1 cellular context compared by ENCODE assay signal in the genomic region with DNA sequence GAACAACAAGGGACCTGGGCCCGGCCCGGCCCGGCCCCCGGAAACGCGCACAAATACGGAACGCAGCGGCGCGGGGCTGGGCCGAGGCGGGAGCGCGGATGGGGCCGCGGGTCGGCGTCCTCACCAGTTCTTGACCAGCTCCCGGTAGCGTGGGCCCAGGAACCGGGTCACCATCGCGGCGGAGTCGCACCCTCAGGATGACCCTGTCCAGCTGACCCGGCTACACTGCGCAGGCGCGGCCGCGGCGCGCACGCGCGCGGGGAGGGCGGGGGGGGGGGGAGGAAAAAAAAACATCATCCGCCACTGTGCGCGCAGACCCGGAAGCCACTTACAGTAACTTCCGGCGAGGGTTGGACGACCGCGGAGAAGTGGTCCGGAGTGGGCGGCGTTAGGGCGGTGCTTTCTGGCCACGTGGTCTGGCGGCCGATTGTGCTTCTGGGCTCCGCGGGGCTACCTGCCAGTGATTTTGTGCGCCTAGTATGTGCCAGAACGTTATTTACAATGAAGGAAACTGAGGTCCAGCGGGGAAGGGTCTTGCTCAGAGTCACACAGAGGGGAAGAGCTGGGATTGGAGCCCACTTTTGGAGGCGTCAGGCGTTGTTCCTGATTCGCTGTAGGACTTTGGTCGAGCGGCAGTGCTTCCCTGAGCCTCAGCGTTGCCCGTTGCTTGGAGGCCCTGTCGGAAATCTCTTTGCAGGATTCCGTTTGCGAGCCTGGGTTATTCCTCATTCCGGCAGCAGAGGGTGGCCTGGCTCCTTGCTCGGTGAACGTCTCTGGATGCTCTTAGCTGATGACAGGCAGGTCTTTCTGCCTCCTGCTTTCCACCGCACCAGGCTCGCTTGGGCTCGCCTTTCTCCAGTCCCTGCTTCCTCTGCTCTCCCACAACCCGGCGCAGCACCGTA.
A peak's percentile ranks its signal among the peaks of the same experiment; 100 is the strongest.
TF ChIP-seq lines count a peak whose summit lies in the region.

Gene UQCR11, minus strand, starts transcription at position 227 of the 902 bp plus-strand sequence. Its CDS starts 53 bp downstream, at position 174.

TF ChIP-seq in HepG2, 621 proteins besides CTCF, POLR2A, EP300 and RAD21 (continued from another document and continues in another):
- TF ChIP-seq CENPT (CRISPR knock-in tag; IDR thresholded peaks at IDR 0.05; ENCODE audit: low read depth): no peak; the same call in 1 of the 2 replicates
- TF ChIP-seq RBAK (CRISPR knock-in tag; IDR thresholded peaks at IDR 0.05): no peak
- no peak; the same call in 1 of the 2 replicates for TF ChIP-seq ZNF83 (CRISPR knock-in tag; IDR thresholded peaks at IDR 0.05; ENCODE audit: borderline replicate concordance)
- no peak for TF ChIP-seq RXRA (CRISPR knock-in tag; IDR thresholded peaks at IDR 0.05)
- no peak for TF ChIP-seq BATF2 (CRISPR knock-in tag; IDR thresholded peaks at IDR 0.05)
- peak; percentile 58; the same call in 1 of the 2 replicates for TF ChIP-seq ZNF563 (CRISPR knock-in tag; IDR thresholded peaks at IDR 0.05)
- TF ChIP-seq SPEN (CRISPR knock-in tag; IDR thresholded peaks at IDR 0.05; ENCODE audit: low read depth): peak; percentile 39
- TF ChIP-seq, protein P1, sequence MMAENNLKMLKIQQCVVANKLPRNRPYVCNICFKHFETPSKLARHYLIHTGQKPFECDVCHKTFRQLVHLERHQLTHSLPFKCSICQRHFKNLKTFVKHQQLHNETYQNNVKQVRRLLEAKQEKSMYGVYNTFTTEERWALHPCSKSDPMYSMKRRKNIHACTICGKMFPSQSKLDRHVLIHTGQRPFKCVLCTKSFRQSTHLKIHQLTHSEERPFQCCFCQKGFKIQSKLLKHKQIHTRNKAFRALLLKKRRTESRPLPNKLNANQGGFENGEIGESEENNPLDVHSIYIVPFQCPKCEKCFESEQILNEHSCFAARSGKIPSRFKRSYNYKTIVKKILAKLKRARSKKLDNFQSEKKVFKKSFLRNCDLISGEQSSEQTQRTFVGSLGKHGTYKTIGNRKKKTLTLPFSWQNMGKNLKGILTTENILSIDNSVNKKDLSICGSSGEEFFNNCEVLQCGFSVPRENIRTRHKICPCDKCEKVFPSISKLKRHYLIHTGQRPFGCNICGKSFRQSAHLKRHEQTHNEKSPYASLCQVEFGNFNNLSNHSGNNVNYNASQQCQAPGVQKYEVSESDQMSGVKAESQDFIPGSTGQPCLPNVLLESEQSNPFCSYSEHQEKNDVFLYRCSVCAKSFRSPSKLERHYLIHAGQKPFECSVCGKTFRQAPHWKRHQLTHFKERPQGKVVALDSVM (CRISPR knock-in tag; IDR thresholded peaks at IDR 0.05): no peak; the same call in 1 of the 2 replicates
- TF ChIP-seq NCOA5 (CRISPR knock-in tag; IDR thresholded peaks at IDR 0.05): no peak
- TF ChIP-seq ZKSCAN5 (CRISPR knock-in tag; IDR thresholded peaks at IDR 0.05): no peak
- TF ChIP-seq ZNF879 (CRISPR knock-in tag; IDR thresholded peaks at IDR 0.05): no peak
- no peak for TF ChIP-seq CBX2 (IDR thresholded peaks at IDR 0.05; ENCODE audit: low read depth, low read length)
- no peak for TF ChIP-seq CBX2 (CRISPR knock-in tag; IDR thresholded peaks at IDR 0.05; ENCODE audit: low read depth)
- TF ChIP-seq EED (CRISPR knock-in tag; IDR thresholded peaks at IDR 0.05): no peak; the same call in 1 of the 2 replicates
- TF ChIP-seq HNF4G (IDR thresholded peaks at IDR 0.05; ENCODE audit: borderline replicate concordance, low read depth, low read length): peak; percentile 6
- TF ChIP-seq HNF4G (CRISPR knock-in tag; IDR thresholded peaks at IDR 0.05; ENCODE audit: borderline replicate concordance, low read depth): 0 out of 2 replicates have a peak, but pooled peaks have one; percentile 18
- TF ChIP-seq THYN1 (CRISPR knock-in tag; IDR thresholded peaks at IDR 0.05; ENCODE audit: borderline replicate concordance, low read depth): no peak
- TF ChIP-seq FOXC1 (CRISPR knock-in tag; IDR thresholded peaks at IDR 0.05; ENCODE audit: borderline replicate concordance): no peak
- no peak for TF ChIP-seq KDM3A (CRISPR knock-in tag; IDR thresholded peaks at IDR 0.05; ENCODE audit: low read depth)
- TF ChIP-seq, protein P2, sequence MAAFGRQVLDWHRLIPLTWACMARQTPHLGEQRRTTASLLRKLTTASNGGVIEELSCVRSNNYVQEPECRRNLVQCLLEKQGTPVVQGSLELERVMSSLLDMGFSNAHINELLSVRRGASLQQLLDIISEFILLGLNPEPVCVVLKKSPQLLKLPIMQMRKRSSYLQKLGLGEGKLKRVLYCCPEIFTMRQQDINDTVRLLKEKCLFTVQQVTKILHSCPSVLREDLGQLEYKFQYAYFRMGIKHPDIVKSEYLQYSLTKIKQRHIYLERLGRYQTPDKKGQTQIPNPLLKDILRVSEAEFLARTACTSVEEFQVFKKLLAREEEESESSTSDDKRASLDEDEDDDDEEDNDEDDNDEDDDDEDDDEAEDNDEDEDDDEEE (CRISPR knock-in tag; IDR thresholded peaks at IDR 0.05): peak; percentile 93; the same call in 1 of the 2 replicates
- no peak for TF ChIP-seq IRF1 (CRISPR knock-in tag; IDR thresholded peaks at IDR 0.05; ENCODE audit: low read depth)
- 0 out of 2 replicates have a peak, but pooled peaks have one; percentile 49 for TF ChIP-seq ZNF224 (CRISPR knock-in tag; IDR thresholded peaks at IDR 0.05)
- TF ChIP-seq ZNF570 (CRISPR knock-in tag; IDR thresholded peaks at IDR 0.05; ENCODE audit: borderline replicate concordance): no peak
- 0 out of 2 replicates have a peak, but pooled peaks have one; percentile 34 for TF ChIP-seq CCDC6 (CRISPR knock-in tag; IDR thresholded peaks at IDR 0.05)
- no peak for TF ChIP-seq SRY (CRISPR knock-in tag; IDR thresholded peaks at IDR 0.05)
- no peak for TF ChIP-seq CREM (IDR thresholded peaks at IDR 0.05)
- no peak for TF ChIP-seq CREM (CRISPR knock-in tag; IDR thresholded peaks at IDR 0.05)
- 0 out of 2 replicates have a peak, but pooled peaks have one; percentile 43 for TF ChIP-seq SNAI1 (CRISPR knock-in tag; IDR thresholded peaks at IDR 0.05; ENCODE audit: borderline replicate concordance)
- no peak for TF ChIP-seq NR2F6 (IDR thresholded peaks at IDR 0.05)
- TF ChIP-seq NR2F6 (CRISPR knock-in tag; IDR thresholded peaks at IDR 0.05): peak; percentile 63
- peak; percentile 86 for TF ChIP-seq RBFOX2 (IDR thresholded peaks at IDR 0.05; ENCODE audit: low read depth, low read length)
- no peak for TF ChIP-seq NFRKB (IDR thresholded peaks at IDR 0.05)
- no peak for TF ChIP-seq SCMH1 (CRISPR knock-in tag; IDR thresholded peaks at IDR 0.05; ENCODE audit: borderline replicate concordance)
- no peak for TF ChIP-seq MBD4 (IDR thresholded peaks at IDR 0.05; ENCODE audit: borderline replicate concordance, low read length)
- no peak for TF ChIP-seq MATR3 (CRISPR knock-in tag; IDR thresholded peaks at IDR 0.05)
- no peak for TF ChIP-seq LBX2 (CRISPR knock-in tag; IDR thresholded peaks at IDR 0.05; ENCODE audit: borderline replicate concordance)
- TF ChIP-seq, protein P3, sequence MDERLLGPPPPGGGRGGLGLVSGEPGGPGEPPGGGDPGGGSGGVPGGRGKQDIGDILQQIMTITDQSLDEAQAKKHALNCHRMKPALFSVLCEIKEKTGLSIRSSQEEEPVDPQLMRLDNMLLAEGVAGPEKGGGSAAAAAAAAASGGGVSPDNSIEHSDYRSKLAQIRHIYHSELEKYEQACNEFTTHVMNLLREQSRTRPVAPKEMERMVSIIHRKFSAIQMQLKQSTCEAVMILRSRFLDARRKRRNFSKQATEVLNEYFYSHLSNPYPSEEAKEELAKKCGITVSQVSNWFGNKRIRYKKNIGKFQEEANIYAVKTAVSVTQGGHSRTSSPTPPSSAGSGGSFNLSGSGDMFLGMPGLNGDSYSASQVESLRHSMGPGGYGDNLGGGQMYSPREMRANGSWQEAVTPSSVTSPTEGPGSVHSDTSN (CRISPR knock-in tag; IDR thresholded peaks at IDR 0.05): no peak
- no peak for TF ChIP-seq NPAS2 (CRISPR knock-in tag; IDR thresholded peaks at IDR 0.05; ENCODE audit: borderline replicate concordance)
- TF ChIP-seq ZNF512 (CRISPR knock-in tag; IDR thresholded peaks at IDR 0.05): no peak
- no peak for TF ChIP-seq NFKBIZ (CRISPR knock-in tag; IDR thresholded peaks at IDR 0.05)
- TF ChIP-seq ZNF557 (CRISPR knock-in tag; IDR thresholded peaks at IDR 0.05): no peak
- TF ChIP-seq, protein P4, sequence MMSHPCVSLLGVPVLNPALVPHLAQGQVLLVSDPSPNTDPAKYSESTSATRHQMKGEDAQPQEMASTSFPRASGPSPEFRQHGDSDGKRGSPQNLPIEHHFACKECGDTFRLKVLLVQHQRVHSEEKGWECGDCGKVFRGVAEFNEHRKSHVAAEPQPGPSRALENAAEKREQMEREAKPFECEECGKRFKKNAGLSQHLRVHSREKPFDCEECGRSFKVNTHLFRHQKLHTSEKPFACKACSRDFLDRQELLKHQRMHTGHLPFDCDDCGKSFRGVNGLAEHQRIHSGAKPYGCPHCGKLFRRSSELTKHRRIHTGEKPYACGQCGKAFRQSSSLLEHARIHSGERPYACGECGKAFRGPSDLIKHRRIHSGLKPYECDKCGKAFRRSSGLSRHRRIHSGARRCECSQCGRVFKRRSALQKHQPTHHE (CRISPR knock-in tag; IDR thresholded peaks at IDR 0.05; ENCODE audit: borderline replicate concordance): no peak; the same call in 1 of the 2 replicates
- TF ChIP-seq, protein P5, sequence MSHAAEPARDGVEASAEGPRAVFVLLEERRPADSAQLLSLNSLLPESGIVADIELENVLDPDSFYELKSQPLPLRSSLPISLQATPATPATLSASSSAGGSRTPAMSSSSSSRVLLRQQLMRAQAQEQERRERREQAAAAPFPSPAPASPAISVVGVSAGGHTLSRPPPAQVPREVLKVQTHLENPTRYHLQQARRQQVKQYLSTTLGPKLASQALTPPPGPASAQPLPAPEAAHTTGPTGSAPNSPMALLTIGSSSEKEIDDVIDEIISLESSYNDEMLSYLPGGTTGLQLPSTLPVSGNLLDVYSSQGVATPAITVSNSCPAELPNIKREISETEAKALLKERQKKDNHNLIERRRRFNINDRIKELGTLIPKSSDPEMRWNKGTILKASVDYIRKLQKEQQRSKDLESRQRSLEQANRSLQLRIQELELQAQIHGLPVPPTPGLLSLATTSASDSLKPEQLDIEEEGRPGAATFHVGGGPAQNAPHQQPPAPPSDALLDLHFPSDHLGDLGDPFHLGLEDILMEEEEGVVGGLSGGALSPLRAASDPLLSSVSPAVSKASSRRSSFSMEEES (CRISPR knock-in tag; IDR thresholded peaks at IDR 0.05): no peak
- TF ChIP-seq ZNF558 (CRISPR knock-in tag; IDR thresholded peaks at IDR 0.05; ENCODE audit: borderline replicate concordance): no peak; the same call in 1 of the 2 replicates
- peak; percentile 28; the same call in 1 of the 2 replicates for TF ChIP-seq MEIS2 (CRISPR knock-in tag; IDR thresholded peaks at IDR 0.05)
- TF ChIP-seq ONECUT2 (CRISPR knock-in tag; IDR thresholded peaks at IDR 0.05): no peak
- TF ChIP-seq ZNF562 (CRISPR knock-in tag; IDR thresholded peaks at IDR 0.05; ENCODE audit: borderline replicate concordance): no peak
- TF ChIP-seq ZSCAN12 (CRISPR knock-in tag; IDR thresholded peaks at IDR 0.05): 0 out of 2 replicates have a peak, but pooled peaks have one; percentile 43
- no peak for TF ChIP-seq ZNF75D (CRISPR knock-in tag; IDR thresholded peaks at IDR 0.05; ENCODE audit: borderline replicate concordance)
- TF ChIP-seq PAWR (CRISPR knock-in tag; IDR thresholded peaks at IDR 0.05; ENCODE audit: borderline replicate concordance): no peak
- peak; percentile 35; the same call in 1 of the 2 replicates for TF ChIP-seq SNAPC2 (CRISPR knock-in tag; IDR thresholded peaks at IDR 0.05)
- peak; percentile 67 for TF ChIP-seq THAP9 (CRISPR knock-in tag; IDR thresholded peaks at IDR 0.05; ENCODE audit: borderline replicate concordance)
- TF ChIP-seq U2AF1 (optimal IDR thresholded peaks at IDR 0.05; ENCODE audit: low read depth, low read length): no peak
- TF ChIP-seq ATM (IDR thresholded peaks at IDR 0.05; ENCODE audit: borderline replicate concordance): no peak
